In the genomic region with DNA sequence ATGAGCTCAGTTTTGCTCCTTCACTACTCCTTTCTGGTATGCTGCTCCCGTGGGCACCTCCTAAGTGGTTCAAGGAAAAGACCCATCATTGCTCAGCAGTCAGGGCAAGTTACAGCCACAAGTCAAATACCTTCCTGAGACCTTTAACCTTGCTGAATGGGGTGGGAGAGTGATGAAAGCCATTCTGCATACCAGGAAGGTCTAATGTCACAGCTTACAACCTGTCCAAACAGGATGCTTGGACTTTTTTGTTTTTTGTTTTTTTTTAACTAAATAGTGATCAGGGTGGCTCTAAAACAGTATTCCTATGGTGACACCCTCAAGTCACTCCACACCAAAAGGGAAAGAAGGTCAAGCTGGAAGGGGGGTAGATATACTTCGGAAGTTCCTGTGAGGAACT, we compare ENCODE assay signal across 15 cellular contexts.
DNase-seq lines count a peak whose midpoint lies in the region; ATAC-seq and TF ChIP-seq lines count a peak whose summit lies in the region.
"Had no signal": no experiment of that assay in that cellular context is flagged by ENCODE, and none has a peak within 500 bp of the region (broad histone marks: within the 10 kb centered on the region; RNA-seq: fewer than 3 reads in every experiment).

No MANE protein-coding gene starts in this region.

- RAD21 ChIA-PET in HCT116 (lab: Charles Lee; ENCODE audit: low non-redundant PET in 1 of 2, low total read pairs in 2 of 2, uncharacterized antibody in 2 of 2, unreplicated experiment in 2 of 2): no interaction called here

- H3K4me2 ChIP-seq in HCT116 (ENCODE audit: low read length): peak overlapping the region; percentile 21; the same call in 1 of the 2 replicates

- H4K20me1 ChIP-seq in HCT116 (ENCODE audit: insufficient read depth): no peaks in the 10 kb centered on the region

- no TSS peak for BruUV-seq in HCT116 (replicated peaks; lab: Mats Ljungman, UMichigan)

- no peak overlapping the region for H3K27ac ChIP-seq in HCT116 (ENCODE audit: low read depth, low read length)

- H3K36me3 ChIP-seq in HCT116 (ENCODE audit: control insufficient read depth in 1 of 2, insufficient read depth in 2 of 2, low read length in 2 of 2): no peaks in the 10 kb centered on the region

- TF ChIP-seq CTCF in HCT116 (IDR thresholded peaks at IDR 0.05 in 2 of 3, conservative IDR thresholded peaks at IDR 0.05 in 1 of 3; ENCODE audit: borderline replicate concordance in 1 of 3, insufficient read depth in 1 of 3, low read depth in 2 of 3, low read length in 2 of 3): no peak

- no peak overlapping the region for H3K4me3 ChIP-seq in HCT116 (replicated peaks in 1 of 2; ENCODE audit: low read depth in 1 of 2, low read length in 2 of 2)
- H3K4me3 ChIP-seq: GM12878 had no signal

- no peaks in the 10 kb centered on the region for H3K9me3 ChIP-seq in HCT116 (ENCODE audit: control insufficient read depth in 1 of 2, insufficient read depth in 1 of 2, low read depth in 1 of 2, low read length in 2 of 2)

- no peak for TF ChIP-seq RAD21 in HCT116 (IDR thresholded peaks at IDR 0.05; ENCODE audit: low read depth)

- peaks cover 0 to 3% of the 10 kb centered on the region in 2 experiments; a peak in 2 of 4 replicates for H3K4me1 ChIP-seq in HCT116 (ENCODE audit: control insufficient read depth in 1 of 2, insufficient read depth in 2 of 2, low read length in 2 of 2)

- no peak for TF ChIP-seq POLR2A in HCT116 (IDR thresholded peaks at IDR 0.05; ENCODE audit: borderline replicate concordance, extremely low read depth, insufficient read depth, insufficient read length)

- H2AFZ ChIP-seq in HCT116 (ENCODE audit: low read depth, low read length, poor library complexity, severe bottlenecking): no peak overlapping the region

- CTCF ChIA-PET in HCT116 (lab: Charles Lee): no interaction called here

- no peak overlapping the region for H3K9ac ChIP-seq in HCT116 (ENCODE audit: low read length)

- H3K9me2 ChIP-seq in HCT116 (ENCODE audit: insufficient read depth): no peaks in the 10 kb centered on the region

- POLR2A ChIA-PET in HCT116 (lab: Charles Lee): no interaction called here

- no peak for DNase-seq in HCT116 (ENCODE audit: low read depth, low spot score)
- DNase-seq in cerebellar cortex (ENCODE audit: low spot score): peak; percentile 85
- peak; percentile 65 for DNase-seq in left kidney (ENCODE audit: low read depth, low spot score)
- DNase-seq in renal cortical epithelial cell (ENCODE audit: low read depth): peak; percentile 81
- no peak for DNase-seq in dermis blood vessel endothelial cell
- DNase-seq: DMS153; NCI-H1436; NCI-H2081; NCI-H526; NK-92 treated with Interleukin-12 subunit alpha and Interleukin-12 subunit beta, amount 100 ng/mL, for 24 hours; PC-3; T-cell had no signal

- intact Hi-C loops in HCT116 (cut with micrococcal nuclease): no loop called here

- no peaks in the 10 kb centered on the region for H3K27me3 ChIP-seq in HCT116 (ENCODE audit: insufficient read depth, low read length)

- no peaks in the 10 kb centered on the region for H3K79me2 ChIP-seq in HCT116 (ENCODE audit: insufficient read depth, low read length)

- peak; percentile 65; the same call in 1 of the 2 replicates for ATAC-seq in HCT116
- ATAC-seq in HG02759 (IDR thresholded peaks at IDR 0.05; ENCODE audit: unreplicated experiment): no peak
- ATAC-seq in GM21360 (IDR thresholded peaks at IDR 0.05; ENCODE audit: unreplicated experiment): no peak
- ATAC-seq: GM12878, PC-3, T-cell had no signal

TF ChIP-seq in HCT116, 20 proteins besides CTCF, POLR2A, EP300 and RAD21:
- no peak for TF ChIP-seq JUND (IDR thresholded peaks at IDR 0.05)
- no peak for TF ChIP-seq FOSL1 (IDR thresholded peaks at IDR 0.05; ENCODE audit: low read depth)
- TF ChIP-seq, protein P1, sequence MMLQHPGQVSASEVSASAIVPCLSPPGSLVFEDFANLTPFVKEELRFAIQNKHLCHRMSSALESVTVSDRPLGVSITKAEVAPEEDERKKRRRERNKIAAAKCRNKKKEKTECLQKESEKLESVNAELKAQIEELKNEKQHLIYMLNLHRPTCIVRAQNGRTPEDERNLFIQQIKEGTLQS (IDR thresholded peaks at IDR 0.05): no peak
- no peak for TF ChIP-seq CEBPB (IDR thresholded peaks at IDR 0.05; ENCODE audit: low read depth)
- TF ChIP-seq ZFX (IDR thresholded peaks at IDR 0.05): no peak
- no peak for TF ChIP-seq POLR2AphosphoS5 (IDR thresholded peaks at IDR 0.05; ENCODE audit: low read depth, low read length)
- TF ChIP-seq, protein P2, sequence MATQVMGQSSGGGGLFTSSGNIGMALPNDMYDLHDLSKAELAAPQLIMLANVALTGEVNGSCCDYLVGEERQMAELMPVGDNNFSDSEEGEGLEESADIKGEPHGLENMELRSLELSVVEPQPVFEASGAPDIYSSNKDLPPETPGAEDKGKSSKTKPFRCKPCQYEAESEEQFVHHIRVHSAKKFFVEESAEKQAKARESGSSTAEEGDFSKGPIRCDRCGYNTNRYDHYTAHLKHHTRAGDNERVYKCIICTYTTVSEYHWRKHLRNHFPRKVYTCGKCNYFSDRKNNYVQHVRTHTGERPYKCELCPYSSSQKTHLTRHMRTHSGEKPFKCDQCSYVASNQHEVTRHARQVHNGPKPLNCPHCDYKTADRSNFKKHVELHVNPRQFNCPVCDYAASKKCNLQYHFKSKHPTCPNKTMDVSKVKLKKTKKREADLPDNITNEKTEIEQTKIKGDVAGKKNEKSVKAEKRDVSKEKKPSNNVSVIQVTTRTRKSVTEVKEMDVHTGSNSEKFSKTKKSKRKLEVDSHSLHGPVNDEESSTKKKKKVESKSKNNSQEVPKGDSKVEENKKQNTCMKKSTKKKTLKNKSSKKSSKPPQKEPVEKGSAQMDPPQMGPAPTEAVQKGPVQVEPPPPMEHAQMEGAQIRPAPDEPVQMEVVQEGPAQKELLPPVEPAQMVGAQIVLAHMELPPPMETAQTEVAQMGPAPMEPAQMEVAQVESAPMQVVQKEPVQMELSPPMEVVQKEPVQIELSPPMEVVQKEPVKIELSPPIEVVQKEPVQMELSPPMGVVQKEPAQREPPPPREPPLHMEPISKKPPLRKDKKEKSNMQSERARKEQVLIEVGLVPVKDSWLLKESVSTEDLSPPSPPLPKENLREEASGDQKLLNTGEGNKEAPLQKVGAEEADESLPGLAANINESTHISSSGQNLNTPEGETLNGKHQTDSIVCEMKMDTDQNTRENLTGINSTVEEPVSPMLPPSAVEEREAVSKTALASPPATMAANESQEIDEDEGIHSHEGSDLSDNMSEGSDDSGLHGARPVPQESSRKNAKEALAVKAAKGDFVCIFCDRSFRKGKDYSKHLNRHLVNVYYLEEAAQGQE (IDR thresholded peaks at IDR 0.05; ENCODE audit: low read depth): no peak
- no peak for TF ChIP-seq EGR1 (IDR thresholded peaks at IDR 0.05; ENCODE audit: low read depth)
- TF ChIP-seq SP1 (IDR thresholded peaks at IDR 0.05; ENCODE audit: low read depth): no peak
- TF ChIP-seq, protein P3, sequence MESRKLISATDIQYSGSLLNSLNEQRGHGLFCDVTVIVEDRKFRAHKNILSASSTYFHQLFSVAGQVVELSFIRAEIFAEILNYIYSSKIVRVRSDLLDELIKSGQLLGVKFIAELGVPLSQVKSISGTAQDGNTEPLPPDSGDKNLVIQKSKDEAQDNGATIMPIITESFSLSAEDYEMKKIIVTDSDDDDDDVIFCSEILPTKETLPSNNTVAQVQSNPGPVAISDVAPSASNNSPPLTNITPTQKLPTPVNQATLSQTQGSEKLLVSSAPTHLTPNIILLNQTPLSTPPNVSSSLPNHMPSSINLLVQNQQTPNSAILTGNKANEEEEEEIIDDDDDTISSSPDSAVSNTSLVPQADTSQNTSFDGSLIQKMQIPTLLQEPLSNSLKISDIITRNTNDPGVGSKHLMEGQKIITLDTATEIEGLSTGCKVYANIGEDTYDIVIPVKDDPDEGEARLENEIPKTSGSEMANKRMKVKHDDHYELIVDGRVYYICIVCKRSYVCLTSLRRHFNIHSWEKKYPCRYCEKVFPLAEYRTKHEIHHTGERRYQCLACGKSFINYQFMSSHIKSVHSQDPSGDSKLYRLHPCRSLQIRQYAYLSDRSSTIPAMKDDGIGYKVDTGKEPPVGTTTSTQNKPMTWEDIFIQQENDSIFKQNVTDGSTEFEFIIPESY (IDR thresholded peaks at IDR 0.05; ENCODE audit: extremely low read depth, insufficient replicate concordance, low read length): no peak
- no peak for TF ChIP-seq SIN3A (IDR thresholded peaks at IDR 0.05; ENCODE audit: low read depth)
- TF ChIP-seq YY1 (IDR thresholded peaks at IDR 0.05; ENCODE audit: extremely low read depth, insufficient replicate concordance, low read depth, low read length): no peak
- no peak for TF ChIP-seq TCF7L2 (IDR thresholded peaks at IDR 0.05; ENCODE audit: borderline replicate concordance, extremely low read depth, insufficient read depth, insufficient read length)
- TF ChIP-seq SRF (IDR thresholded peaks at IDR 0.05; ENCODE audit: low read depth): no peak
- TF ChIP-seq ZNF274 (IDR thresholded peaks at IDR 0.05; ENCODE audit: low read depth, low read length): no peak
- TF ChIP-seq ELF1 (IDR thresholded peaks at IDR 0.05; ENCODE audit: borderline replicate concordance, low read depth): no peak
- no peak for TF ChIP-seq EZH2phosphoT487 (IDR thresholded peaks at IDR 0.05; ENCODE audit: borderline replicate concordance)
- TF ChIP-seq EZH2 (IDR thresholded peaks at IDR 0.05): no peak
- TF ChIP-seq CBX3 (IDR thresholded peaks at IDR 0.05; ENCODE audit: low read depth): no peak
- TF ChIP-seq, protein P4, sequence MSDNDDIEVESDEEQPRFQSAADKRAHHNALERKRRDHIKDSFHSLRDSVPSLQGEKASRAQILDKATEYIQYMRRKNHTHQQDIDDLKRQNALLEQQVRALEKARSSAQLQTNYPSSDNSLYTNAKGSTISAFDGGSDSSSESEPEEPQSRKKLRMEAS (IDR thresholded peaks at IDR 0.05): no peak

Comparison
In these comparisons a context has a peak if more than half of its experiments do, and no peak if none do; other contexts are left out.
1. DNase-seq: peak in cerebellar cortex (single experiment), left kidney (single experiment) and renal cortical epithelial cell (single experiment); none in HCT116 (single experiment) and dermis blood vessel endothelial cell (single experiment).